Comparison of ENCODE assay signal across 18 cellular contexts in genomic region chr7:22052650-22053336, GRCh38.
"Had no signal": no experiment of that assay in that cellular context is flagged by ENCODE, and none has a peak within 500 bp of the region (broad histone marks: within the 10 kb centered on the region; RNA-seq: fewer than 3 reads in every experiment).

No MANE protein-coding gene starts in this region.

- H3K9me3 Mint-ChIP-seq: effector memory CD8-positive, alpha-beta T cell had no signal

- DNase-seq: cerebellar nuclear complex; effector memory CD8-positive, alpha-beta T cell; erythroblast; foreskin melanocyte; naive thymus-derived CD4-positive, alpha-beta T cell; psoas muscle; sigmoid colon; stimulated activated CD4-positive, alpha-beta T cell treated with anti-CD3 and anti-CD28 coated beads, Interleukin-2, amount 100 ng/mL, for 24 hours; stimulated activated naive CD8-positive, alpha-beta T cell treated with anti-CD3 and anti-CD28 coated beads, Interleukin-15, Interleukin-2, amounts not matched to agents 100 U/mL and 50 U/mL, for 24 hours; thyroid gland; upper lobe of left lung; uterus had no signal

- H3K36me3 ChIP-seq: neutrophil, sigmoid colon, suprapubic skin, thyroid gland, upper lobe of left lung, uterus had no signal

- H3K9me3 ChIP-seq: neutrophil, psoas muscle, sigmoid colon, suprapubic skin, thyroid gland, upper lobe of left lung, uterus had no signal

- FAIRE-seq: colon, islet of Langerhans had no signal

- H3K4me1 ChIP-seq: psoas muscle, sigmoid colon, suprapubic skin, thyroid gland, upper lobe of left lung, uterus had no signal

- H3K4me3 Mint-ChIP-seq: dendritic cell treated with granulocyte-macrophage colony-stimulating factor and Interleukin-4, amounts not matched to agents 40 ng/mL and 50 ng/mL, for 4 days; effector memory CD8-positive, alpha-beta T cell; naive thymus-derived CD4-positive, alpha-beta T cell had no signal

- H3K27me3 ChIP-seq: neutrophil, sigmoid colon, thyroid gland, upper lobe of left lung, uterus had no signal

- H3K4me3 ChIP-seq: psoas muscle, sigmoid colon, skin epidermis, suprapubic skin, thyroid gland, upper lobe of left lung, uterus had no signal

- H3K36me3 Mint-ChIP-seq: naive thymus-derived CD4-positive, alpha-beta T cell had no signal

- H3K27me3 Mint-ChIP-seq: dendritic cell treated with granulocyte-macrophage colony-stimulating factor and Interleukin-4, amounts not matched to agents 40 ng/mL and 50 ng/mL, for 4 days had no signal

- H3K4me1 Mint-ChIP-seq: naive thymus-derived CD4-positive, alpha-beta T cell had no signal

- H3K27ac Mint-ChIP-seq: dendritic cell treated with granulocyte-macrophage colony-stimulating factor and Interleukin-4, amounts not matched to agents 40 ng/mL and 50 ng/mL, for 4 days; effector memory CD8-positive, alpha-beta T cell; naive thymus-derived CD4-positive, alpha-beta T cell had no signal

- H3K27ac ChIP-seq: neutrophil, psoas muscle, skin epidermis, suprapubic skin, thyroid gland, upper lobe of left lung, uterus had no signal
